Comparison of ENCODE assay signal across 8 cellular contexts in genomic region chr7:151244156-151244870, GRCh38. TPM values are rescaled to one million over a fixed set of nuclear protein-coding genes. Genes with fewer than 3 reads are reported as not detected.
DNase-seq lines count a peak whose midpoint lies in the region; ATAC-seq and TF ChIP-seq lines count a peak whose summit lies in the region.

No MANE protein-coding gene starts in this region.

- H3K4me3 ChIP-seq in AG09309 (ENCODE audit: control insufficient read depth, low read depth, low read length) (no peak overlapping the region), GM12875 (ENCODE audit: low read depth, low read length) (no peak overlapping the region), fibroblast of mammary gland (ENCODE audit: control insufficient read depth, low read depth, low read length) (no peak overlapping the region)

- peak overlapping the region; percentile 47 for H3K27ac Mint-ChIP-seq in osteocyte (ENCODE audit: unreplicated experiment)

- no peaks in the 10 kb centered on the region for H3K36me3 Mint-ChIP-seq in activated T-cell treated with anti-CD3 and anti-CD28 coated beads, Interleukin-2, amount 50 U/mL, for 4 hours (ENCODE audit: insufficient read depth)
- peaks cover 16% of the 10 kb centered on the region for H3K36me3 Mint-ChIP-seq in osteocyte (ENCODE audit: unreplicated experiment)

- H3K4me1 Mint-ChIP-seq in activated T-cell treated with anti-CD3 and anti-CD28 coated beads, Interleukin-2, amount 50 U/mL, for 4 hours (ENCODE audit: low read depth), result peaks cover 31% of the 10 kb centered on the region
- H3K4me1 Mint-ChIP-seq in osteocyte (ENCODE audit: unreplicated experiment), result peaks cover 39% of the 10 kb centered on the region

- DNase-seq in AG09309 (ENCODE audit: low read depth), result no peak
- peak; percentile 50 for DNase-seq in NCI-H69 (lab: John Stamatoyannopoulos, UW)
- peak; percentile 52 for DNase-seq in activated T-cell treated with anti-CD3 and anti-CD28 coated beads, Interleukin-2, amount 50 U/mL, for 4 hours
- DNase-seq in fibroblast of mammary gland (ENCODE audit: low read depth), result peak; percentile 61
- DNase-seq in osteocyte (ENCODE audit: extremely low spot score, unreplicated experiment), result no peak

- no peak overlapping the region for H3K4me3 Mint-ChIP-seq in activated T-cell treated with anti-CD3 and anti-CD28 coated beads, Interleukin-2, amount 50 U/mL, for 4 hours
- H3K4me3 Mint-ChIP-seq in osteocyte (ENCODE audit: unreplicated experiment), result peak overlapping the region; percentile 47

- peaks cover 27% of the 10 kb centered on the region for H3K27me3 Mint-ChIP-seq in activated T-cell treated with anti-CD3 and anti-CD28 coated beads, Interleukin-2, amount 50 U/mL, for 4 hours (ENCODE audit: low read depth)
- no peaks in the 10 kb centered on the region for H3K27me3 Mint-ChIP-seq in osteocyte (ENCODE audit: unreplicated experiment)

- TF ChIP-seq CTCF in AG09309 (IDR thresholded peaks at IDR 0.05; ENCODE audit: control insufficient read depth, insufficient read depth, low read depth, low read length, missing control alignments), result peak; percentile 92
- peak; percentile 83 for TF ChIP-seq CTCF in GM12875 (IDR thresholded peaks at IDR 0.05; ENCODE audit: borderline replicate concordance, insufficient read depth, low read depth, low read length)
- TF ChIP-seq CTCF in fibroblast of mammary gland (conservative IDR thresholded peaks at IDR 0.05; ENCODE audit: control insufficient read depth, insufficient read depth, low read depth, low read length), result peak; percentile 93
- peak; percentile 81 for TF ChIP-seq CTCF in osteocyte (IDR thresholded peaks at IDR 0.05)

- H3K9me3 Mint-ChIP-seq in activated T-cell treated with anti-CD3 and anti-CD28 coated beads, Interleukin-2, amount 50 U/mL, for 4 hours, result no peaks in the 10 kb centered on the region
- no peaks in the 10 kb centered on the region for H3K9me3 Mint-ChIP-seq in osteocyte (ENCODE audit: unreplicated experiment)

- ATAC-seq in activated T-cell treated with anti-CD3 and anti-CD28 coated beads, Interleukin-2, amount 50 U/mL, for 4 hours, result no peak
- no peak for ATAC-seq in HG03469 (IDR thresholded peaks at IDR 0.05; ENCODE audit: unreplicated experiment)
- no peak for ATAC-seq in HG03571 (IDR thresholded peaks at IDR 0.05; ENCODE audit: unreplicated experiment)

RNA-seq across cellular contexts. Expression of gene SMARCD3, which starts 4.2 kb away (rescaled TPM):
- total RNA-seq in activated T-cell treated with anti-CD3 and anti-CD28 coated beads, Interleukin-2, amount 50 U/mL, for 4 hours, result 1 to 10 TPM; 1.7 to 2.5 (median 2.0) TPM
- total RNA-seq in osteocyte, result 88.7 and 96.9 TPM in 2 replicates

RNA-seq across cellular contexts. Expression of gene CHPF2, which starts 12.0 kb away (rescaled TPM):
- total RNA-seq in activated T-cell treated with anti-CD3 and anti-CD28 coated beads, Interleukin-2, amount 50 U/mL, for 4 hours, result 10 to 100 TPM; 51.6 to 66.3 (median 51.8) TPM
- total RNA-seq in osteocyte, result 89.5 and 93.2 TPM in 2 replicates

RNA-seq across cellular contexts. Expression of gene ABCF2, which starts 17.3 kb away (rescaled TPM):
- total RNA-seq in activated T-cell treated with anti-CD3 and anti-CD28 coated beads, Interleukin-2, amount 50 U/mL, for 4 hours, result 100 to 1,000 TPM; 144 to 151 (median 146) TPM
- 43.9 and 47.5 TPM in 2 replicates for total RNA-seq in osteocyte

RNA-seq across cellular contexts. Expression of gene H2BK1, which starts 34.0 kb away (rescaled TPM):
- total RNA-seq in activated T-cell treated with anti-CD3 and anti-CD28 coated beads, Interleukin-2, amount 50 U/mL, for 4 hours, result not detected
- total RNA-seq in osteocyte, result 1.1 TPM in 1 of 2 replicates, not detected in the other

RNA-seq across cellular contexts. Expression of gene ASB10, which starts 57.3 kb away (rescaled TPM):
- not detected for total RNA-seq in activated T-cell treated with anti-CD3 and anti-CD28 coated beads, Interleukin-2, amount 50 U/mL, for 4 hours
- not detected in 2 replicates for total RNA-seq in osteocyte

Comparison
In these comparisons a context has a peak if more than half of its experiments do, and no peak if none do; other contexts are left out.
1. DNase-seq: peak in NCI-H69 (single experiment), activated T-cell treated with anti-CD3 and anti-CD28 coated beads, Interleukin-2, amount 50 U/mL, for 4 hours (single experiment) and fibroblast of mammary gland (single experiment); none in AG09309 (single experiment) and osteocyte (single experiment).
2. RNA of gene SMARCD3, which starts 4.2 kb away (total RNA-seq): 88.7 to 96.9 TPM in osteocyte; 1.7 to 2.5 TPM in activated T-cell treated with anti-CD3 and anti-CD28 coated beads, Interleukin-2, amount 50 U/mL, for 4 hours; every median in the first group is over 10 times any median in the second.
3. Peak in every context shown above with its lines, with median percentiles within 50 percentile points of each other: CTCF ChIP-seq.